ENCODE assay signal across 24 cellular contexts in the genomic region with DNA sequence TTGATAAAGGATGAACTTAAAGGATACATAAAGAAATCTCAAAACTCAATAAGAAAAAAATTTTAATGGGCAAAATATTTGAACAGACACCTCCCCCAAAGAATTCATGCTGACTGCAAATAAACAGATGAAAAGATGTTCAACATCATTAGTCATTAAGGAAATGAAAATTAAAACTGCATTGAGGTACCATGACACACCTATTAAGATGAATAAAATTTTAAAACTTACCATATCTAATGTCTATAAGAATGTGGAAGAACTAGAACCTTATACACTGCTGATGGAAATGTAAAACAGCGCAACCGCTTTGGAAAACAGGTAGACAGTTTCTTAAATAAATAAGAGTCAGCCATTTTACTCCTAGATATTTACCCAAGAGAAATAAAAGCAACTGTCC.
A peak's percentile ranks its signal among the peaks of the same experiment; 100 is the strongest.
DNase-seq lines count a peak whose midpoint lies in the region; ATAC-seq, FAIRE-seq and TF ChIP-seq lines count a peak whose summit lies in the region.
"Had no signal": no experiment of that assay in that cellular context is flagged by ENCODE, and none has a peak within 500 bp of the region (broad histone marks: within the 10 kb centered on the region; RNA-seq: fewer than 3 reads in every experiment).

No MANE protein-coding gene starts in this region.

- ATAC-seq in activated naive CD8-positive, alpha-beta T cell treated with anti-CD3 and anti-CD28 coated beads, Interleukin-2, amount 50 U/mL, for 24 hours = no peak
- ATAC-seq in PC-3 (peak; percentile 22; the same call in 1 of the 2 replicates), natural killer cell (no peak), foreskin keratinocyte (no peak)
- ATAC-seq: A549, Right ventricle myocardium inferior had no signal

- no peaks in the 10 kb centered on the region for H3K36me3 Mint-ChIP-seq in activated naive CD8-positive, alpha-beta T cell
- no peaks in the 10 kb centered on the region for H3K36me3 Mint-ChIP-seq in activated naive CD8-positive, alpha-beta T cell treated with anti-CD3 and anti-CD28 coated beads, Interleukin-2, amount 50 U/mL, for 24 hours (ENCODE audit: low read depth)
- H3K36me3 Mint-ChIP-seq in natural killer cell = no peaks in the 10 kb centered on the region
- H3K36me3 Mint-ChIP-seq: CD4-positive, alpha-beta memory T cell; IgD-negative memory B cell had no signal

- no peaks in the 10 kb centered on the region for H3K9me3 Mint-ChIP-seq in activated naive CD8-positive, alpha-beta T cell (ENCODE audit: low read depth)
- H3K9me3 Mint-ChIP-seq in activated naive CD8-positive, alpha-beta T cell treated with anti-CD3 and anti-CD28 coated beads, Interleukin-2, amount 50 U/mL, for 24 hours = no peaks in the 10 kb centered on the region
- no peaks in the 10 kb centered on the region for H3K9me3 Mint-ChIP-seq in natural killer cell
- H3K9me3 Mint-ChIP-seq: CD4-positive, alpha-beta memory T cell; IgD-negative memory B cell had no signal

- H3K79me2 ChIP-seq in PC-3 (ENCODE audit: low read length) (no peaks in the 10 kb centered on the region), OCI-LY7 (ENCODE audit: insufficient read depth, low read depth, low read length) (no peaks in the 10 kb centered on the region)

- H2AFZ ChIP-seq in PC-3 (ENCODE audit: low read length) = no peak overlapping the region
- H2AFZ ChIP-seq in OCI-LY7 (ENCODE audit: low read length) = no peak overlapping the region
- H2AFZ ChIP-seq: PC-9 had no signal

- CTCF ChIA-PET in PC-3 (lab: Charles Lee) (no interaction called here), OCI-LY7 (lab: Charles Lee; ENCODE audit: unreplicated experiment) (no interaction called here)

- DNase-seq in activated naive CD8-positive, alpha-beta T cell treated with anti-CD3 and anti-CD28 coated beads, Interleukin-2, amount 50 U/mL, for 24 hours = no peak
- DNase-seq in PC-3 (no peak), bronchial epithelial cell (ENCODE audit: low read depth) (peak; percentile 47), natural killer cell (no peak), foreskin keratinocyte (no peak), OCI-LY7 (ENCODE audit: low spot score) (no peak)
- DNase-seq: C1 segment of cervical spinal cord; CD4-positive, alpha-beta memory T cell; COR-L47; H7; NCI-H1092; NCI-H1417 treated with DMSO at 0.1 percent for 48 hours; NCI-H1694 treated with DMSO at 0.1 percent for 48 hours; NCI-H2081; NCI-H345; NCI-H524; NCI-H748 treated with DMSO at 0.1 percent for 48 hours; SJCRH30 had no signal

- no peak overlapping the region for H3K9ac ChIP-seq in PC-3 (ENCODE audit: low read length)

- FAIRE-seq in bronchial epithelial cell (lab: Jason Lieb, UNC) = no peak

- H3F3A ChIP-seq in PC-3 (ENCODE audit: low read length, unreplicated experiment) = no peaks in the 10 kb centered on the region

- TF ChIP-seq CTCF in PC-3 (conservative IDR thresholded peaks at IDR 0.05; ENCODE audit: low read depth, low read length) (no peak), bronchial epithelial cell (IDR thresholded peaks at IDR 0.05; ENCODE audit: insufficient read depth, low read length, severe bottlenecking) (no peak), natural killer cell (IDR thresholded peaks at IDR 0.05) (no peak), foreskin keratinocyte (conservative IDR thresholded peaks at IDR 0.05) (no peak), OCI-LY7 (conservative IDR thresholded peaks at IDR 0.05; ENCODE audit: low read length) (no peak)

- H3K4me3 ChIP-seq in PC-3 (ENCODE audit: low read length) (no peak overlapping the region), bronchial epithelial cell (ENCODE audit: low read depth, low read length) (no peak overlapping the region), OCI-LY7 (ENCODE audit: low read depth, low read length, poor library complexity, severe bottlenecking) (no peak overlapping the region)
- H3K4me3 ChIP-seq: A549, PC-9, SJCRH30 had no signal

- H3K27me3 ChIP-seq in PC-3 (ENCODE audit: low read length) = no peaks in the 10 kb centered on the region
- no peaks in the 10 kb centered on the region for H3K27me3 ChIP-seq in bronchial epithelial cell (ENCODE audit: control insufficient read depth, insufficient read depth, low read length)
- no peaks in the 10 kb centered on the region for H3K27me3 ChIP-seq in foreskin keratinocyte
- H3K27me3 ChIP-seq: SJCRH30 had no signal

- POLR2A ChIA-PET in PC-3 (lab: Charles Lee; ENCODE audit: unreplicated experiment) (interaction anchor here (0.5 to 0.6 kb wide), 2 partner anchors 247 to 1399 kb away, joined by 3 to 5 read pairs; no protein-coding TSS in a partner anchor), OCI-LY7 (lab: Charles Lee) (no interaction called here)

- intact Hi-C loops in PC-3 (cut with micrococcal nuclease) (no loop called here), natural killer cell (cut with micrococcal nuclease) (no loop called here), OCI-LY7 (cut with micrococcal nuclease; ENCODE audit: unreplicated experiment) (no loop called here)

- H4K20me1 ChIP-seq in PC-3 (ENCODE audit: low read length) (no peaks in the 10 kb centered on the region), OCI-LY7 (ENCODE audit: insufficient read depth, low read length) (no peaks in the 10 kb centered on the region)

- H3K4me2 ChIP-seq in PC-3 (ENCODE audit: low read length) (peak overlapping the region; percentile 41; the same call in 1 of the 2 replicates), OCI-LY7 (ENCODE audit: low read length) (no peak overlapping the region)
- H3K4me2 ChIP-seq: A549, PC-9 had no signal

- BruUV-seq in PC-3 (replicated peaks; lab: Mats Ljungman, UMichigan) = no TSS peak
- no TSS peak for BruUV-seq in OCI-LY7 (replicated peaks; lab: Mats Ljungman, UMichigan)

- H3K36me3 ChIP-seq in PC-3 (ENCODE audit: low read depth, low read length) = no peaks in the 10 kb centered on the region
- no peaks in the 10 kb centered on the region for H3K36me3 ChIP-seq in bronchial epithelial cell (ENCODE audit: control insufficient read depth, insufficient read depth, low read length)
- H3K36me3 ChIP-seq in OCI-LY7 (ENCODE audit: insufficient read depth, low read length) = no peaks in the 10 kb centered on the region
- H3K36me3 ChIP-seq: SJCRH30 had no signal

- no peaks in the 10 kb centered on the region for H3K9me3 ChIP-seq in PC-3 (ENCODE audit: low read length)
- no peaks in the 10 kb centered on the region for H3K9me3 ChIP-seq in OCI-LY7 (ENCODE audit: low read length)
- H3K9me3 ChIP-seq: A549, SJCRH30 had no signal

- no peak overlapping the region for H3K27ac Mint-ChIP-seq in activated naive CD8-positive, alpha-beta T cell
- no peak overlapping the region for H3K27ac Mint-ChIP-seq in activated naive CD8-positive, alpha-beta T cell treated with anti-CD3 and anti-CD28 coated beads, Interleukin-2, amount 50 U/mL, for 24 hours
- H3K27ac Mint-ChIP-seq in natural killer cell = peak overlapping the region in 1 of 2 donors; percentile 19
- H3K27ac Mint-ChIP-seq: CD4-positive, alpha-beta memory T cell; IgD-negative memory B cell had no signal

- peaks cover 25% of the 10 kb centered on the region for H3K4me1 Mint-ChIP-seq in activated naive CD8-positive, alpha-beta T cell (ENCODE audit: low read depth)
- peaks cover 13% of the 10 kb centered on the region for H3K4me1 Mint-ChIP-seq in activated naive CD8-positive, alpha-beta T cell treated with anti-CD3 and anti-CD28 coated beads, Interleukin-2, amount 50 U/mL, for 24 hours
- H3K4me1 Mint-ChIP-seq in natural killer cell = peaks cover 7 to 15% of the 10 kb centered on the region in 2 donors

- no peaks in the 10 kb centered on the region for H3K27me3 Mint-ChIP-seq in activated naive CD8-positive, alpha-beta T cell
- H3K27me3 Mint-ChIP-seq in activated naive CD8-positive, alpha-beta T cell treated with anti-CD3 and anti-CD28 coated beads, Interleukin-2, amount 50 U/mL, for 24 hours = no peaks in the 10 kb centered on the region
- H3K27me3 Mint-ChIP-seq in natural killer cell (ENCODE audit: low read depth in 2 of 2) = no peaks in the 10 kb centered on the region
- H3K27me3 Mint-ChIP-seq: CD4-positive, alpha-beta memory T cell; IgD-negative memory B cell had no signal

- H3K9me2 ChIP-seq in PC-3 (replicated peaks; ENCODE audit: low read length) (no peaks in the 10 kb centered on the region), OCI-LY7 (ENCODE audit: insufficient read depth, low read length) (no peaks in the 10 kb centered on the region)

- H3K4me1 ChIP-seq in PC-3 (ENCODE audit: insufficient read depth, low read length) = peaks cover 18% of the 10 kb centered on the region
- peaks cover 9% of the 10 kb centered on the region for H3K4me1 ChIP-seq in foreskin keratinocyte
- H3K4me1 ChIP-seq in OCI-LY7 (ENCODE audit: insufficient read depth, low read length, poor library complexity, severe bottlenecking) = no peaks in the 10 kb centered on the region
- H3K4me1 ChIP-seq: A549, SJCRH30 had no signal

- H3K4me3 Mint-ChIP-seq in activated naive CD8-positive, alpha-beta T cell = peak overlapping the region; percentile 64
- no peak overlapping the region for H3K4me3 Mint-ChIP-seq in activated naive CD8-positive, alpha-beta T cell treated with anti-CD3 and anti-CD28 coated beads, Interleukin-2, amount 50 U/mL, for 24 hours
- H3K4me3 Mint-ChIP-seq in natural killer cell = peak overlapping the region; percentile 53
- H3K4me3 Mint-ChIP-seq: IgD-negative memory B cell had no signal

- no peak overlapping the region for H3K27ac ChIP-seq in PC-3 (ENCODE audit: low read length)
- H3K27ac ChIP-seq in foreskin keratinocyte = no peak overlapping the region
- no peak overlapping the region for H3K27ac ChIP-seq in OCI-LY7 (ENCODE audit: low read depth, low read length, poor library complexity, severe bottlenecking)
- H3K27ac ChIP-seq: A549, HL-60, PC-9, SJCRH30 had no signal
